Comparison of ENCODE assay signal across 14 cellular contexts in genomic region chr1:38076038-38076437, GRCh38. TPM values are rescaled to one million over a fixed set of nuclear protein-coding genes. Genes with fewer than 3 reads are reported as not detected.
DNase-seq lines count a peak whose midpoint lies in the region; ATAC-seq and TF ChIP-seq lines count a peak whose summit lies in the region.
"Had no signal": no experiment of that assay in that cellular context is flagged by ENCODE, and none has a peak within 500 bp of the region (broad histone marks: within the 10 kb centered on the region; RNA-seq: fewer than 3 reads in every experiment).

No MANE protein-coding gene starts in this region.

- WGBS in mesenchymal stem cell: 45% methylated on average over 5 of the region's 6 CpGs
- WGBS in lower leg skin, 2 donors: 26 to 30% methylated on average over 6 of the region's 6 CpGs

- H3K9me3 ChIP-seq in mesenchymal stem cell (ENCODE audit: control insufficient read depth, low read length): no peaks in the 10 kb centered on the region
- H3K9me3 ChIP-seq: heart left ventricle, upper lobe of left lung had no signal

- H3K79me1 ChIP-seq in mesenchymal stem cell (replicated peaks; ENCODE audit: low read length, poor library complexity, severe bottlenecking): no peaks in the 10 kb centered on the region

- H3K14ac ChIP-seq in mesenchymal stem cell (ENCODE audit: low read length in 2 of 2): no peak overlapping the region

- H3K36me3 ChIP-seq in mesenchymal stem cell (ENCODE audit: control insufficient read depth in 1 of 2, insufficient read depth in 2 of 2, low read depth in 1 of 2, low read length in 2 of 2): no peaks in the 10 kb centered on the region
- H3K36me3 ChIP-seq: heart left ventricle, upper lobe of left lung had no signal

- DNase-seq in GM12865 (ENCODE audit: low read depth): peak; percentile 29
- peak; percentile 33 for DNase-seq in NB4 (ENCODE audit: low read depth)
- DNase-seq in choroid plexus epithelial cell (ENCODE audit: low read depth): peak; percentile 44
- DNase-seq in mesenchymal stem cell: peak; percentile 17
- DNase-seq in NCI-H1048 (lab: John Stamatoyannopoulos, UW): no peak
- no peak for DNase-seq in lower leg skin (ENCODE audit: low spot score in 2 of 2)
- DNase-seq in coronary artery (ENCODE audit: low spot score): no peak
- DNase-seq: activated gamma-delta T cell treated with Interleukin-2 at 50 U/mL for 16 hours; CD4-positive, alpha-beta memory T cell; heart left ventricle; NCI-H187; upper lobe of left lung had no signal

- H4K8ac ChIP-seq in mesenchymal stem cell (ENCODE audit: low read length): no peak overlapping the region

- TF ChIP-seq POLR2A in NB4 (IDR thresholded peaks at IDR 0.05; ENCODE audit: extremely low read depth, insufficient read length): no peak
- no peak for TF ChIP-seq POLR2A in lower leg skin (IDR thresholded peaks at IDR 0.05)

- peaks cover 5% of the 10 kb centered on the region for H3K4me1 ChIP-seq in mesenchymal stem cell (ENCODE audit: control insufficient read depth, insufficient read depth, low read depth, low read length)
- H3K4me1 ChIP-seq: heart left ventricle, upper lobe of left lung had no signal

- H3K18ac ChIP-seq in mesenchymal stem cell (ENCODE audit: low read depth in 1 of 2, low read length in 2 of 2): no peak overlapping the region

- no peak overlapping the region for H3K27ac ChIP-seq in mesenchymal stem cell (ENCODE audit: low read length, poor library complexity, severe bottlenecking)
- H3K27ac ChIP-seq in coronary artery: no peak overlapping the region
- H3K27ac ChIP-seq: heart left ventricle, upper lobe of left lung had no signal

- no peak for ATAC-seq in HG03460 (IDR thresholded peaks at IDR 0.05; ENCODE audit: unreplicated experiment)

- H3K27me3 ChIP-seq in mesenchymal stem cell (ENCODE audit: control insufficient read depth in 1 of 2, insufficient read depth in 1 of 2, low read length in 2 of 2): peaks cover 48 to 57% of the 10 kb centered on the region in 2 experiments
- H3K27me3 ChIP-seq: upper lobe of left lung had no signal

- no peak overlapping the region for H3K4ac ChIP-seq in mesenchymal stem cell (ENCODE audit: low read depth in 1 of 2, low read length in 2 of 2)

- H3K4me3 ChIP-seq in GM12865 (ENCODE audit: low read depth, low read length) (no peak overlapping the region), NB4 (ENCODE audit: low read depth, low read length) (no peak overlapping the region), choroid plexus epithelial cell (ENCODE audit: low read depth, low read length) (no peak overlapping the region), mesenchymal stem cell (ENCODE audit: insufficient read depth in 1 of 2, low read depth in 1 of 2, low read length in 2 of 2) (no peak overlapping the region), lower leg skin (ENCODE audit: low read depth, poor library complexity, severe bottlenecking) (no peak overlapping the region), coronary artery (no peak overlapping the region)
- H3K4me3 ChIP-seq: heart left ventricle, upper lobe of left lung had no signal

- intact Hi-C loops in lower leg skin (cut with DNase I; ENCODE audit: low total_unique reads): no loop called here

- H2BK12ac ChIP-seq in mesenchymal stem cell (ENCODE audit: low read length in 2 of 2): no peak overlapping the region

- no peak overlapping the region for H2BK15ac ChIP-seq in mesenchymal stem cell (ENCODE audit: low read depth, poor library complexity, severe bottlenecking)

- H3K4me2 ChIP-seq in mesenchymal stem cell (ENCODE audit: low read length, poor library complexity, severe bottlenecking): no peak overlapping the region

- no peak overlapping the region for H2AK5ac ChIP-seq in mesenchymal stem cell (ENCODE audit: low read length, severe bottlenecking)

- no peak overlapping the region for H2BK5ac ChIP-seq in mesenchymal stem cell (ENCODE audit: low read depth, low read length, poor library complexity, severe bottlenecking)

- no peak overlapping the region for H3K9ac ChIP-seq in mesenchymal stem cell (ENCODE audit: low read length)

- no peak overlapping the region for H2AFZ ChIP-seq in mesenchymal stem cell (ENCODE audit: low read depth, low read length)

- TF ChIP-seq CTCF in GM12865 (IDR thresholded peaks at IDR 0.05; ENCODE audit: insufficient read depth, low read depth, low read length, missing control alignments) (no peak), NB4 (IDR thresholded peaks at IDR 0.05; ENCODE audit: low read depth, low read length) (no peak), choroid plexus epithelial cell (conservative IDR thresholded peaks at IDR 0.05; ENCODE audit: low read depth, low read length) (no peak), lower leg skin (IDR thresholded peaks at IDR 0.05) (no peak), coronary artery (IDR thresholded peaks at IDR 0.05) (no peak)

- H2BK120ac ChIP-seq in mesenchymal stem cell (ENCODE audit: low read depth, low read length): no peak overlapping the region

- H4K91ac ChIP-seq in mesenchymal stem cell (ENCODE audit: low read length): no peak overlapping the region

- H3K23ac ChIP-seq in mesenchymal stem cell (ENCODE audit: low read length in 2 of 2): no peak overlapping the region

RNA-seq across cellular contexts. Expression of gene POU3F1, which starts 29.4 kb away (rescaled TPM):
- not detected for polyA plus RNA-seq in mesenchymal stem cell (2013, experiment 1 of 2)
- 0.01 TPM for polyA plus RNA-seq in mesenchymal stem cell (2013, experiment 2 of 2)
- total RNA-seq in lower leg skin: 10 to 100 TPM; 19.1 to 53.3 (median 35.4) TPM
- total RNA-seq: cerebellum had no signal
- polyA plus RNA-seq: heart left ventricle had no signal

Comparison
In these comparisons a context has a peak if more than half of its experiments do, and no peak if none do; other contexts are left out.
1. DNase-seq: peak in GM12865 (single experiment), NB4 (single experiment), choroid plexus epithelial cell (single experiment) and mesenchymal stem cell (single experiment); none in NCI-H1048 (single experiment), lower leg skin (0 of 2) and coronary artery (single experiment).